ENCODE assay signal across 7 cellular contexts in genomic region chr17:42180922-42181850, GRCh38. TPM values are rescaled to one million over a fixed set of nuclear protein-coding genes. Genes with fewer than 3 reads are reported as not detected.
A peak's percentile ranks its signal among the peaks of the same experiment; 100 is the strongest.
DNase-seq lines count a peak whose midpoint lies in the region; ATAC-seq and TF ChIP-seq lines count a peak whose summit lies in the region.

Gene KCNH4, minus strand, starts transcription at chr17:42181142. Its CDS starts 197 bp downstream, at chr17:42180945.

- no peaks in the 10 kb centered on the region for H3K9me3 Mint-ChIP-seq in activated T-helper 17 cell treated with anti-CD3 and anti-CD28 coated beads, Interleukin-2, amount 50 U/mL, for 72 hours

- peak within 1 kb of the TSS; percentile 40 for H3K4me3 ChIP-seq in fibroblast of the aortic adventitia (ENCODE audit: low read depth, low read length)
- H3K4me3 ChIP-seq in neural cell (ENCODE audit: low read length), result peak within 1 kb of the TSS; percentile 75

- peaks cover 57% of the 10 kb centered on the region for H3K27me3 ChIP-seq in neural cell (ENCODE audit: insufficient read depth, low read depth, low read length)

- DNase-seq in HuH-7.5 (ENCODE audit: low spot score), result peak; percentile 49
- DNase-seq in OCI-M2 (lab: John Stamatoyannopoulos, UW; ENCODE audit: unreplicated experiment), result peak; percentile 56
- peak; percentile 67 for DNase-seq in fibroblast of the aortic adventitia (ENCODE audit: low read depth)
- peak; percentile 85 for DNase-seq in stimulated activated naive CD4-positive, alpha-beta T cell treated with Interleukin-2 at 50 U/mL for 16 hours (lab: John Stamatoyannopoulos, UW)

- H4K20me1 ChIP-seq in neural cell (ENCODE audit: insufficient read depth), result no peaks in the 10 kb centered on the region

- peaks cover 26% of the 10 kb centered on the region for H3K4me1 Mint-ChIP-seq in activated T-helper 17 cell treated with anti-CD3 and anti-CD28 coated beads, Interleukin-2, amount 50 U/mL, for 72 hours

- H3K27ac Mint-ChIP-seq in activated T-helper 17 cell treated with anti-CD3 and anti-CD28 coated beads, Interleukin-2, amount 50 U/mL, for 72 hours, result no peak within 1 kb of the TSS

- H3F3A ChIP-seq in neural cell (ENCODE audit: insufficient read depth, low read length, poor library complexity, severe bottlenecking), result no peaks in the 10 kb centered on the region

- TF ChIP-seq RAD21 in neural cell (conservative IDR thresholded peaks at IDR 0.05), result peak; percentile 65

- peak within 1 kb of the TSS; percentile 68 for H3K4me2 ChIP-seq in neural cell (ENCODE audit: low read length)

- no peaks in the 10 kb centered on the region for H3K36me3 ChIP-seq in neural cell (ENCODE audit: insufficient read depth, low read length)

- H3K36me3 Mint-ChIP-seq in activated T-helper 17 cell treated with anti-CD3 and anti-CD28 coated beads, Interleukin-2, amount 50 U/mL, for 72 hours (ENCODE audit: low read depth), result no peaks in the 10 kb centered on the region

- no peaks in the 10 kb centered on the region for H3K27me3 Mint-ChIP-seq in activated T-helper 17 cell treated with anti-CD3 and anti-CD28 coated beads, Interleukin-2, amount 50 U/mL, for 72 hours

- peak within 1 kb of the TSS; percentile 14 for H2AFZ ChIP-seq in neural cell (ENCODE audit: low read depth, low read length)

- peak within 1 kb of the TSS; percentile 85 for H3K4me3 Mint-ChIP-seq in activated T-helper 17 cell treated with anti-CD3 and anti-CD28 coated beads, Interleukin-2, amount 50 U/mL, for 72 hours

- H3K9me2 ChIP-seq in neural cell (ENCODE audit: insufficient read depth, low read length), result no peaks in the 10 kb centered on the region

- TF ChIP-seq CTCF in fibroblast of the aortic adventitia (IDR thresholded peaks at IDR 0.05; ENCODE audit: insufficient read depth, low read length) (peak; percentile 55), neural cell (IDR thresholded peaks at IDR 0.05; ENCODE audit: poor library complexity, severe bottlenecking) (peak; percentile 79)

- no peaks in the 10 kb centered on the region for H3K9me3 ChIP-seq in neural cell (ENCODE audit: low read length)

- H3K9ac ChIP-seq in neural cell (ENCODE audit: low read length), result peak within 1 kb of the TSS; percentile 54

- no peak within 1 kb of the TSS for H3K27ac ChIP-seq in neural cell (ENCODE audit: low read length)

- TF ChIP-seq EP300 in neural cell (conservative IDR thresholded peaks at IDR 0.05; ENCODE audit: poor library complexity, severe bottlenecking), result no peak

- peak; percentile 43 for ATAC-seq in GM18502 (IDR thresholded peaks at IDR 0.05; ENCODE audit: poor library complexity, unreplicated experiment)
- ATAC-seq in activated T-helper 17 cell treated with anti-CD3 and anti-CD28 coated beads, Interleukin-2, amount 50 U/mL, for 72 hours (replicated peaks), result peak; percentile 60

- H3K79me2 ChIP-seq in neural cell (replicated peaks; ENCODE audit: insufficient read depth, low read length), result no peaks in the 10 kb centered on the region

TF ChIP-seq in neural cell, 6 proteins besides CTCF, POLR2A, EP300 and RAD21:
- TF ChIP-seq MXI1 (conservative IDR thresholded peaks at IDR 0.05; ENCODE audit: poor library complexity, severe bottlenecking) (peak; percentile 74), SMC3 (conservative IDR thresholded peaks at IDR 0.05; ENCODE audit: poor library complexity) (peak; percentile 61), REST (IDR thresholded peaks at IDR 0.05; ENCODE audit: borderline replicate concordance) (no peak)
TF ChIP-seq in neural cell: peak in this region for 2.

RNA-seq across cellular contexts. Expression of gene KCNH4, which starts in this region (rescaled TPM):
- total RNA-seq in activated T-helper 17 cell treated with anti-CD3 and anti-CD28 coated beads, Interleukin-2, amount 50 U/mL, for 72 hours, result under 1 TPM; 0.95 to 0.99 TPM
- 0.09 TPM in 1 of 2 replicates, not detected in the other for total RNA-seq in fibroblast of the aortic adventitia (ENCODE audit: low replicate concordance)
- polyA plus RNA-seq in neural cell, result 0.56 and 0.78 TPM in 2 replicates
- 1.2 TPM in 2 replicates for polyA minus RNA-seq in neural cell

Comparison
In these comparisons a context has a peak if more than half of its experiments do, and no peak if none do; other contexts are left out.
1. Peak in ATAC-seq in activated T-helper 17 cell treated with anti-CD3 and anti-CD28 coated beads, Interleukin-2, amount 50 U/mL, for 72 hours; RNA of the gene not detected or under 1 TPM.
2. Peak in DNase-seq and H3K4me3 ChIP-seq in fibroblast of the aortic adventitia; RNA of the gene not detected or under 1 TPM.